26 cellular contexts compared by ENCODE assay signal in the genomic region with DNA sequence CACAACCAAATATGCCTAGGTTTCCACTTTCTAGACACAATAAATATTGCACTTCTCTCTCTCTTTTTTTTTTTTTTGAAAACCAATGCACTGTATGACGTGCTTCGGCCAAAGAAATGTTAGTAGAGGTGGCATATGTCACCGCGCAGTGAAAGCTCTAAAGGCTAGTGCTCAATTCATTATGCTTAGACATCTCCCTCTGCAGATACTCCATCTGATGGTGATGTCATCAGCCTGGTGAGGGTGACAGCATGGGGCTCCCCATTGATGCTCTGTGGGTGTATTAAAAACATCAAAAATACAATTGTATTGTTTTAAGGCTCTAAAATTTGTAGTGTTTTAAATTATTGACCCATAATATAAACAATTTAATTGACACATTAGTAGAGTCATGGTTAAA.
"Had no signal": no experiment of that assay in that cellular context is flagged by ENCODE, and none has a peak within 500 bp of the region (broad histone marks: within the 10 kb centered on the region; RNA-seq: fewer than 3 reads in every experiment).

No MANE protein-coding gene starts in this region.

- H3K27me3 ChIP-seq: stomach, suprapubic skin, testis, thyroid gland, tibial artery, tibial nerve, transverse colon, upper lobe of left lung, upper lobe of right lung, uterus, vagina had no signal

- ATAC-seq: stimulated activated effector memory CD8-positive, alpha-beta T cell treated with anti-CD3 and anti-CD28 coated beads, Interleukin-12 subunit alpha, Interleukin-12 subunit beta, amount 100 ng/mL, for 72 hours; stimulated activated memory B cell treated with anti-CD40 and anti-IgM and Interleukin-4, amounts not matched to agents 10 μg/mL and 1 μg/mL and 100 μg/mL, for 72 hours; stimulated activated naive B cell treated with anti-CD40 and anti-IgM and Interleukin-4, amounts not matched to agents 10 μg/mL and 1 μg/mL and 100 μg/mL, for 72 hours; stimulated activated naive CD8-positive, alpha-beta T cell treated with anti-CD3 and anti-CD28 coated beads, Interleukin-15, amount 100 ng/mL, for 72 hours; stimulated activated naive CD8-positive, alpha-beta T cell treated with anti-CD3 and anti-CD28 coated beads, Interleukin-15, Interleukin-2, amounts not matched to agents 100 U/mL and 50 U/mL, for 24 hours; upper lobe of right lung had no signal

- H3K4me3 ChIP-seq: stomach, suprapubic skin, testis, thoracic aorta, thyroid gland, tibial artery, tibial nerve, transverse colon, upper lobe of left lung, upper lobe of right lung, uterus, vagina had no signal

- H3K36me3 ChIP-seq: stomach, suprapubic skin, thoracic aorta, thyroid gland, tibial artery, tibial nerve, transverse colon, upper lobe of left lung, upper lobe of right lung, uterus, vagina had no signal

- H3K4me1 ChIP-seq: stomach, suprapubic skin, testis, thyroid gland, tibial nerve, transverse colon, upper lobe of left lung, upper lobe of right lung, uterus, vagina had no signal

- H3K9me3 ChIP-seq: suprapubic skin, testis, thoracic aorta, thyroid gland, tibial artery, upper lobe of left lung, upper lobe of right lung, uterus, vagina had no signal

- FAIRE-seq: urothelium cell line had no signal

- DNase-seq: stimulated activated CD4-positive, alpha-beta T cell treated with anti-CD3 and anti-CD28 coated beads, Interleukin-2, amount 100 ng/mL, for 48 hours; stimulated activated CD4-positive, alpha-beta T cell treated with anti-CD3 and anti-CD28 coated beads, Interleukin-4, amount 100 ng/mL, for 1 hour; stimulated activated CD4-positive, alpha-beta T cell treated with anti-CD3 and anti-CD28 coated beads, Interleukin-4, amount 100 ng/mL, for 24 hours; stimulated activated CD4-positive, alpha-beta T cell treated with anti-CD3 and anti-CD28 coated beads, Interleukin-4, amount 100 ng/mL, for 4 hours; stimulated activated CD8-positive, alpha-beta memory T cell treated with anti-CD3 and anti-CD28 coated beads, Interleukin-4, amount 100 ng/mL, for 48 hours; stimulated activated naive B cell treated with anti-CD40 and anti-IgM and Interleukin-4, amounts not matched to agents 10 μg/mL and 1 μg/mL and 100 μg/mL, for 72 hours; stimulated activated naive CD4-positive, alpha-beta T cell; stimulated activated naive CD4-positive, alpha-beta T cell treated with Interleukin-2 at 50 U/mL for 16 hours; stimulated activated naive CD8-positive, alpha-beta T cell treated with anti-CD3 and anti-CD28 coated beads, Interleukin-15, amount 100 ng/mL, for 72 hours; stimulated activated naive CD8-positive, alpha-beta T cell treated with anti-CD3 and anti-CD28 coated beads, Interleukin-15, Interleukin-2, amounts not matched to agents 100 U/mL and 50 U/mL, for 24 hours; stomach; substantia nigra; testis; thyroid gland; tibial artery; transverse colon; upper lobe of left lung; upper lobe of right lung; uterus had no signal

- H3K27ac ChIP-seq: stomach, suprapubic skin, testis, thoracic aorta, thyroid gland, tibial artery, tibial nerve, transverse colon, upper lobe of left lung, upper lobe of right lung, uterus, vagina had no signal
